33 cellular contexts compared by ENCODE assay signal in genomic region chr3:117480493-117480892, GRCh38.
"Had no signal": no experiment of that assay in that cellular context is flagged by ENCODE, and none has a peak within 500 bp of the region (broad histone marks: within the 10 kb centered on the region; RNA-seq: fewer than 3 reads in every experiment).

No MANE protein-coding gene starts in this region.

- H3K27me3 ChIP-seq: brain microvascular endothelial cell, MG63 had no signal

- H3K27ac Mint-ChIP-seq: activated B cell treated with CpG ODN at 0.5 μM for 24 hours; activated CD4-positive, alpha-beta memory T cell treated with anti-CD3 and anti-CD28 coated beads for 36 hours; activated naive CD4-positive, alpha-beta T cell treated with anti-CD3 and anti-CD28 coated beads for 36 hours; activated naive CD8-positive, alpha-beta T cell; activated naive CD8-positive, alpha-beta T cell treated with anti-CD3 and anti-CD28 coated beads, Interleukin-2, amount 50 U/mL, for 24 hours; activated T-helper 1 cell treated with anti-CD3 and anti-CD28 coated beads, Interleukin-12 subunit alpha, Interleukin-12 subunit beta, Interleukin-2, Interleukin-4 antibody, amounts not matched to agents 30 ng/mL and 10 ng/mL and 1 ng/mL, durations not matched to agents 14 hours and 24 hours and 36 hours had no signal

- DNase-seq: activated B cell treated with CpG ODN at 0.5 μM for 24 hours; activated CD4-positive, alpha-beta memory T cell treated with anti-CD3 and anti-CD28 coated beads for 36 hours; activated CD4-positive, alpha-beta T cell treated with anti-CD3 and anti-CD28 coated beads for 4 hours; activated CD4-positive, alpha-beta T cell treated with anti-CD3 and anti-CD28 coated beads, Interleukin-2, amount 50 U/mL, for 1 hour; activated CD4-positive, CD25-positive, alpha-beta regulatory T cell treated with anti-CD3 and anti-CD28 coated beads, Interleukin-2, amount 50 U/mL, for 72 hours; activated CD8-positive, alpha-beta memory T cell treated with anti-CD3 and anti-CD28 coated beads, Interleukin-2, amount 50 U/mL, for 4 hours; activated gamma-delta T cell treated with Interleukin-2 at 50 U/mL for 16 hours; activated naive CD4-positive, alpha-beta T cell treated with anti-CD3 and anti-CD28 coated beads for 36 hours; activated naive CD8-positive, alpha-beta T cell treated with anti-CD3 and anti-CD28 coated beads, Interleukin-2, amount 50 U/mL, for 24 hours; activated T-cell treated with anti-CD3 and anti-CD28 coated beads for 4 hours; activated T-cell treated with anti-CD3 and anti-CD28 coated beads, Interleukin-2, amount 50 U/mL, for 4 hours; brain microvascular endothelial cell; central memory CD4-positive, alpha-beta T cell; Kasumi-1; MG63; NCI-H1048; NCI-H1694; NCI-H1930; NCI-H2171 treated with DMSO at 0.1 percent for 48 hours; NCI-H345; NCI-H524 treated with DMSO at 0.1 percent for 48 hours; NK-92 treated with Interleukin-12 subunit alpha and Interleukin-12 subunit beta, amount 100 ng/mL, for 24 hours; PC-3; SIG-M5; SW 1271; T-helper 1 cell; T-helper 2 cell; T-helper 9 cell had no signal

- H3K4me3 ChIP-seq: MG63 had no signal

- H3K36me3 Mint-ChIP-seq: activated CD4-positive, alpha-beta memory T cell treated with anti-CD3 and anti-CD28 coated beads for 36 hours; activated naive CD8-positive, alpha-beta T cell had no signal

- H3K36me3 ChIP-seq: brain microvascular endothelial cell, MG63 had no signal

- H3K9me3 Mint-ChIP-seq: activated B cell treated with CpG ODN at 0.5 μM for 24 hours had no signal

- H3K9me3 ChIP-seq: MG63 had no signal

- H3K27ac ChIP-seq: brain microvascular endothelial cell, RWPE1, VCaP had no signal

- ATAC-seq: activated naive CD8-positive, alpha-beta T cell treated with anti-CD3 and anti-CD28 coated beads, Interleukin-2, amount 50 U/mL, for 24 hours; activated T-cell treated with anti-CD3 and anti-CD28 coated beads, Interleukin-2, amount 50 U/mL, for 4 hours; PC-3; Right ventricle myocardium inferior had no signal
